ENCODE assay signal across 22 cellular contexts in the genomic region with DNA sequence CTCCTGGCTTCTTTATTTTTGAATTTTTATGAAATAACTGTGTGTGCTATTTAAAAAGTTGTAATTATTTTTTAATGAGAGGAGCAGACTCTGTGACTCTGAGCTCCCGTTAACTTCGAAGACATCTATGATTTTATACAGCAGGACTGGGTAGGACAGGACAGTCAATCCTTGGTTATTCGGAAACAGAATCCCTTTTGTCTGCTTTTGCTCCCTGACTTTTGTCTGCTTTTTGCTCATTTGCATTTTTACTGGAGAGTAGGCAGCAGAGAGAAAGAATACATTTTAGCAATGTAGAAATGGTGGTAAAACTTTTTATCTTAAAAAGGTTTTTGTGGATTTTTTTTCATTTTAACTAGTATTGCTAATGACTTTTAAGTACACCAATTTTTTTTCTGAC.
"Had no signal": no experiment of that assay in that cellular context is flagged by ENCODE, and none has a peak within 500 bp of the region (broad histone marks: within the 10 kb centered on the region; RNA-seq: fewer than 3 reads in every experiment).

No MANE protein-coding gene starts in this region.

- ATAC-seq: effector memory CD8-positive, alpha-beta T cell; esophagus mucosa; gastroesophageal sphincter; heart left ventricle; left cardiac atrium; left ventricle myocardium superior; lower lobe of right lung had no signal

- H3K27ac ChIP-seq: colonic mucosa, epithelial cell of prostate, esophagus squamous epithelium, gastroesophageal sphincter, heart left ventricle, hepatocyte, left lung, lower lobe of right lung had no signal

- H3K27me3 ChIP-seq: colonic mucosa, esophagus squamous epithelium, gastroesophageal sphincter, heart left ventricle, hepatocyte, left lung had no signal

- H3K9me3 ChIP-seq: colonic mucosa, esophagus squamous epithelium, gastroesophageal sphincter had no signal

- H3K36me3 ChIP-seq: colonic mucosa, lower lobe of right lung had no signal

- DNase-seq: colonic mucosa; cortex of kidney; effector CD8-positive, alpha-beta T cell; effector memory CD8-positive, alpha-beta T cell; endodermal cell; erythroblast; esophagus squamous epithelium; foreskin fibroblast; foreskin melanocyte; heart left ventricle; hypothalamus; immature natural killer cell; left cardiac atrium; left lung; left ventricle myocardium superior; lower lobe of right lung; mesendoderm; midbrain had no signal

- H3K4me2 ChIP-seq: hepatocyte had no signal

- H3K79me2 ChIP-seq: hepatocyte had no signal

- H3K4me3 ChIP-seq: colonic mucosa, esophagus squamous epithelium, gastroesophageal sphincter, heart left ventricle, hepatocyte, left lung, lower lobe of right lung had no signal

- H2AFZ ChIP-seq: hepatocyte had no signal

- H3K4me1 ChIP-seq: colonic mucosa, left lung, lower lobe of right lung had no signal
